1 cellular context compared by ENCODE assay signal in genomic region chr20:58179432-58180099, GRCh38.
TF ChIP-seq lines count a peak whose summit lies in the region.

No MANE protein-coding gene starts in this region.

TF ChIP-seq in HepG2, 621 proteins besides CTCF, POLR2A, EP300 and RAD21 (continued from another document and continues in another):
- TF ChIP-seq ZHX2 (IDR thresholded peaks at IDR 0.05; ENCODE audit: low read depth): peak; percentile 29; the same call in 1 of the 2 replicates
- no peak for TF ChIP-seq ZHX2 (CRISPR knock-in tag; IDR thresholded peaks at IDR 0.05; ENCODE audit: borderline replicate concordance)
- TF ChIP-seq ZNF276 (CRISPR knock-in tag; IDR thresholded peaks at IDR 0.05; ENCODE audit: low read depth): peak; percentile 56; the same call in 1 of the 2 replicates
- 0 out of 2 replicates have a peak, but pooled peaks have one; percentile 41 for TF ChIP-seq ZNF124 (CRISPR knock-in tag; IDR thresholded peaks at IDR 0.05)
- no peak for TF ChIP-seq ZNF660 (CRISPR knock-in tag; IDR thresholded peaks at IDR 0.05; ENCODE audit: borderline replicate concordance, low read depth)
- TF ChIP-seq TERF1 (CRISPR knock-in tag; IDR thresholded peaks at IDR 0.05): peak; percentile 74; the same call in 1 of the 2 replicates
- TF ChIP-seq TBX2 (CRISPR knock-in tag; IDR thresholded peaks at IDR 0.05; ENCODE audit: borderline replicate concordance): 0 out of 2 replicates have a peak, but pooled peaks have one; percentile 31
- no peak for TF ChIP-seq RBM39 (IDR thresholded peaks at IDR 0.05; ENCODE audit: low read depth, low read length, poor library complexity, severe bottlenecking)
- TF ChIP-seq RNF2 (conservative IDR thresholded peaks at IDR 0.05; ENCODE audit: low read depth): peak; percentile 83; the same call in 1 of the 2 replicates
- TF ChIP-seq HMGXB4 (CRISPR knock-in tag; IDR thresholded peaks at IDR 0.05; ENCODE audit: borderline replicate concordance in 1 of 2, low read depth in 1 of 2): peak in 1 of 2 experiments; percentile 70; a peak in 2 of 4 replicates
- TF ChIP-seq ZSCAN25 (CRISPR knock-in tag; IDR thresholded peaks at IDR 0.05): no peak
- 0 out of 2 replicates have a peak, but pooled peaks have one; percentile 21 for TF ChIP-seq ADNP (CRISPR knock-in tag; IDR thresholded peaks at IDR 0.05)
- TF ChIP-seq AHR (CRISPR knock-in tag; IDR thresholded peaks at IDR 0.05): peak; percentile 79; the same call in 1 of the 2 replicates
- peak; percentile 77; the same call in 1 of the 2 replicates for TF ChIP-seq SMAD9 (CRISPR knock-in tag; IDR thresholded peaks at IDR 0.05)
- 0 out of 2 replicates have a peak, but pooled peaks have one; percentile 24 for TF ChIP-seq ZNF709 (CRISPR knock-in tag; IDR thresholded peaks at IDR 0.05)
- TF ChIP-seq, protein P1, sequence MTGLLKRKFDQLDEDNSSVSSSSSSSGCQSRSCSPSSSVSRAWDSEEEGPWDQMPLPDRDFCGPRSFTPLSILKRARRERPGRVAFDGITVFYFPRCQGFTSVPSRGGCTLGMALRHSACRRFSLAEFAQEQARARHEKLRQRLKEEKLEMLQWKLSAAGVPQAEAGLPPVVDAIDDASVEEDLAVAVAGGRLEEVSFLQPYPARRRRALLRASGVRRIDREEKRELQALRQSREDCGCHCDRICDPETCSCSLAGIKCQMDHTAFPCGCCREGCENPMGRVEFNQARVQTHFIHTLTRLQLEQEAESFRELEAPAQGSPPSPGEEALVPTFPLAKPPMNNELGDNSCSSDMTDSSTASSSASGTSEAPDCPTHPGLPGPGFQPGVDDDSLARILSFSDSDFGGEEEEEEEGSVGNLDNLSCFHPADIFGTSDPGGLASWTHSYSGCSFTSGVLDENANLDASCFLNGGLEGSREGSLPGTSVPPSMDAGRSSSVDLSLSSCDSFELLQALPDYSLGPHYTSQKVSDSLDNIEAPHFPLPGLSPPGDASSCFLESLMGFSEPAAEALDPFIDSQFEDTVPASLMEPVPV (CRISPR knock-in tag; IDR thresholded peaks at IDR 0.05): peak; percentile 57; the same call in 1 of the 2 replicates
- no peak for TF ChIP-seq GATA4 (IDR thresholded peaks at IDR 0.05; ENCODE audit: borderline replicate concordance, low read depth)
- no peak for TF ChIP-seq HNF4G (IDR thresholded peaks at IDR 0.05; ENCODE audit: borderline replicate concordance, low read depth, low read length)
- peak; percentile 32; the same call in 1 of the 2 replicates for TF ChIP-seq HNF4G (CRISPR knock-in tag; IDR thresholded peaks at IDR 0.05; ENCODE audit: borderline replicate concordance, low read depth)
- TF ChIP-seq ZKSCAN8 (CRISPR knock-in tag; IDR thresholded peaks at IDR 0.05; ENCODE audit: borderline replicate concordance): 0 out of 2 replicates have a peak, but pooled peaks have one; percentile 39
- 0 out of 2 replicates have a peak, but pooled peaks have one; percentile 55 for TF ChIP-seq FOXC1 (CRISPR knock-in tag; IDR thresholded peaks at IDR 0.05; ENCODE audit: borderline replicate concordance)
- peak; percentile 79; the same call in 1 of the 2 replicates for TF ChIP-seq MXD3 (CRISPR knock-in tag; IDR thresholded peaks at IDR 0.05)
- TF ChIP-seq ZSCAN9 (CRISPR knock-in tag; IDR thresholded peaks at IDR 0.05; ENCODE audit: borderline replicate concordance): no peak
- peak; percentile 90; the same call in 1 of the 2 replicates for TF ChIP-seq TSC22D2 (CRISPR knock-in tag; IDR thresholded peaks at IDR 0.05; ENCODE audit: borderline replicate concordance)
- TF ChIP-seq PAWR (CRISPR knock-in tag; IDR thresholded peaks at IDR 0.05; ENCODE audit: borderline replicate concordance): 0 out of 2 replicates have a peak, but pooled peaks have one; percentile 71
- TF ChIP-seq MEIS2 (CRISPR knock-in tag; IDR thresholded peaks at IDR 0.05): peak; percentile 54; the same call in 1 of the 2 replicates
- TF ChIP-seq GATAD1 (CRISPR knock-in tag; IDR thresholded peaks at IDR 0.05): 0 out of 2 replicates have a peak, but pooled peaks have one; percentile 23
- TF ChIP-seq ZNF33B (CRISPR knock-in tag; IDR thresholded peaks at IDR 0.05): 0 out of 2 replicates have a peak, but pooled peaks have one; percentile 76
- TF ChIP-seq, protein P2, sequence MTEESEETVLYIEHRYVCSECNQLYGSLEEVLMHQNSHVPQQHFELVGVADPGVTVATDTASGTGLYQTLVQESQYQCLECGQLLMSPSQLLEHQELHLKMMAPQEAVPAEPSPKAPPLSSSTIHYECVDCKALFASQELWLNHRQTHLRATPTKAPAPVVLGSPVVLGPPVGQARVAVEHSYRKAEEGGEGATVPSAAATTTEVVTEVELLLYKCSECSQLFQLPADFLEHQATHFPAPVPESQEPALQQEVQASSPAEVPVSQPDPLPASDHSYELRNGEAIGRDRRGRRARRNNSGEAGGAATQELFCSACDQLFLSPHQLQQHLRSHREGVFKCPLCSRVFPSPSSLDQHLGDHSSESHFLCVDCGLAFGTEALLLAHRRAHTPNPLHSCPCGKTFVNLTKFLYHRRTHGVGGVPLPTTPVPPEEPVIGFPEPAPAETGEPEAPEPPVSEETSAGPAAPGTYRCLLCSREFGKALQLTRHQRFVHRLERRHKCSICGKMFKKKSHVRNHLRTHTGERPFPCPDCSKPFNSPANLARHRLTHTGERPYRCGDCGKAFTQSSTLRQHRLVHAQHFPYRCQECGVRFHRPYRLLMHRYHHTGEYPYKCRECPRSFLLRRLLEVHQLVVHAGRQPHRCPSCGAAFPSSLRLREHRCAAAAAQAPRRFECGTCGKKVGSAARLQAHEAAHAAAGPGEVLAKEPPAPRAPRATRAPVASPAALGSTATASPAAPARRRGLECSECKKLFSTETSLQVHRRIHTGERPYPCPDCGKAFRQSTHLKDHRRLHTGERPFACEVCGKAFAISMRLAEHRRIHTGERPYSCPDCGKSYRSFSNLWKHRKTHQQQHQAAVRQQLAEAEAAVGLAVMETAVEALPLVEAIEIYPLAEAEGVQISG (CRISPR knock-in tag; IDR thresholded peaks at IDR 0.05): 0 out of 2 replicates have a peak, but pooled peaks have one; percentile 51
- 0 out of 2 replicates have a peak, but pooled peaks have one; percentile 42 for TF ChIP-seq ZNF678 (CRISPR knock-in tag; IDR thresholded peaks at IDR 0.05)
- no peak for TF ChIP-seq KDM1A (CRISPR knock-in tag; IDR thresholded peaks at IDR 0.05)
- 0 out of 2 replicates have a peak, but pooled peaks have one; percentile 22 for TF ChIP-seq BCL6 (CRISPR knock-in tag; IDR thresholded peaks at IDR 0.05)
- TF ChIP-seq ZNF362 (CRISPR knock-in tag; IDR thresholded peaks at IDR 0.05; ENCODE audit: borderline replicate concordance): 0 out of 2 replicates have a peak, but pooled peaks have one; percentile 39
